Comparison of ENCODE assay signal across 22 cellular contexts in genomic region chr2:7899923-7900322, GRCh38.
DNase-seq lines count a peak whose midpoint lies in the region; ATAC-seq lines count a peak whose summit lies in the region.
"Had no signal": no experiment of that assay in that cellular context is flagged by ENCODE, and none has a peak within 500 bp of the region (broad histone marks: within the 10 kb centered on the region; RNA-seq: fewer than 3 reads in every experiment).

No MANE protein-coding gene starts in this region.

- no peaks in the 10 kb centered on the region for H3K79me2 ChIP-seq in mesendoderm (ENCODE audit: control insufficient read depth, insufficient read depth, low read length)

- no peaks in the 10 kb centered on the region for H3K27me3 ChIP-seq in HUES6 (ENCODE audit: control insufficient read depth, insufficient read depth, low read length)
- H3K27me3 ChIP-seq in mesendoderm (ENCODE audit: insufficient read depth, low read length, poor library complexity) = no peaks in the 10 kb centered on the region
- H3K27me3 ChIP-seq: brain microvascular endothelial cell had no signal

- no peak overlapping the region for H3K4ac ChIP-seq in mesendoderm (ENCODE audit: low read depth, low read length)

- no peak overlapping the region for H2BK5ac ChIP-seq in mesendoderm (ENCODE audit: low read length)

- H3K79me1 ChIP-seq in mesendoderm (ENCODE audit: low read length) = no peaks in the 10 kb centered on the region

- no peak overlapping the region for H3K18ac ChIP-seq in mesendoderm (ENCODE audit: low read length)

- H2AK5ac ChIP-seq in mesendoderm (ENCODE audit: low read length) = no peak overlapping the region

- peaks cover 34% of the 10 kb centered on the region for H3K4me1 ChIP-seq in HUES6 (ENCODE audit: control insufficient read depth, insufficient read depth, low read length)
- no peaks in the 10 kb centered on the region for H3K4me1 ChIP-seq in mesendoderm (ENCODE audit: control insufficient read depth, low read depth, low read length)
- H3K4me1 ChIP-seq: psoas muscle had no signal

- H4K8ac ChIP-seq in mesendoderm (ENCODE audit: low read depth, low read length) = no peak overlapping the region

- no peak overlapping the region for H2BK15ac ChIP-seq in mesendoderm (replicated peaks; ENCODE audit: low read depth)

- H2BK120ac ChIP-seq in mesendoderm (ENCODE audit: low read depth, low read length) = no peak overlapping the region

- H3K4me2 ChIP-seq in mesendoderm (ENCODE audit: low read length) = no peak overlapping the region

- H3K23ac ChIP-seq in mesendoderm (ENCODE audit: low read length) = no peak overlapping the region

- H3K27ac ChIP-seq in HUES6 (ENCODE audit: low read depth, low read length) = peak overlapping the region; percentile 57; the same call in 1 of the 2 replicates
- H3K27ac ChIP-seq in mesendoderm (ENCODE audit: low read depth, low read length) = no peak overlapping the region
- H3K27ac ChIP-seq: brain microvascular endothelial cell, psoas muscle, thoracic aorta had no signal

- ATAC-seq in GM18909 (IDR thresholded peaks at IDR 0.05; ENCODE audit: poor library complexity, unreplicated experiment) (no peak), GM18861 (IDR thresholded peaks at IDR 0.05; ENCODE audit: unreplicated experiment) (no peak), GM19452 (IDR thresholded peaks at IDR 0.05; ENCODE audit: unreplicated experiment) (no peak)
- ATAC-seq: left ventricle myocardium superior, psoas muscle, SK-N-SH treated with all-trans-retinoic acid at 6 μM for 48 hours had no signal

- H3K36me3 ChIP-seq in HUES6 (ENCODE audit: control insufficient read depth, insufficient read depth, low read length) = peaks cover 4% of the 10 kb centered on the region; the same call in 1 of the 2 replicates
- no peaks in the 10 kb centered on the region for H3K36me3 ChIP-seq in mesendoderm (ENCODE audit: control insufficient read depth, insufficient read depth, low read length)
- H3K36me3 ChIP-seq: brain microvascular endothelial cell, thoracic aorta had no signal

- H3K56ac ChIP-seq in mesendoderm (ENCODE audit: low read length) = no peak overlapping the region

- no peaks in the 10 kb centered on the region for H3K9me3 ChIP-seq in HUES6 (ENCODE audit: control insufficient read depth, insufficient read depth, low read depth, low read length)
- H3K9me3 ChIP-seq: psoas muscle, thoracic aorta had no signal

- DNase-seq in NOMO-1 treated with DMSO at 0.1 percent for 48 hours (lab: John Stamatoyannopoulos, UW; ENCODE audit: unreplicated experiment) (peak; percentile 25), NOMO-1 treated with dmso at 0.1 percent for 144 hours (lab: John Stamatoyannopoulos, UW; ENCODE audit: unreplicated experiment) (no peak), NCI-H69 (lab: John Stamatoyannopoulos, UW) (peak; percentile 75), mesendoderm (peak; percentile 23)
- DNase-seq: activated CD4-positive, alpha-beta T cell treated with anti-CD3 and anti-CD28 coated beads for 4 hours; brain microvascular endothelial cell; C1 segment of cervical spinal cord; glutamatergic neuron; immature natural killer cell; Karpas-422; left ventricle myocardium superior; NCI-H226; psoas muscle; RPMI8226; stimulated activated CD4-positive, alpha-beta T cell treated with anti-CD3 and anti-CD28 coated beads, Interleukin-1b, Interleukin-23, amount 100 ng/mL, for 48 hours; stimulated activated naive B cell treated with anti-CD40 and anti-IgM and Interleukin-4, amounts not matched to agents 10 μg/mL and 1 μg/mL and 100 μg/mL, for 72 hours had no signal

- no peak overlapping the region for H3K9ac ChIP-seq in HUES6 (ENCODE audit: low read length)
- no peak overlapping the region for H3K9ac ChIP-seq in mesendoderm (ENCODE audit: low read length)

- no CpG with 5 or more reads among the region's 1 CpG for WGBS in mesendoderm (ENCODE audit: extremely low coverage, insufficient coverage, low lambda C conversion rate)

- no peak overlapping the region for H3K4me3 ChIP-seq in HUES6 (ENCODE audit: low read depth, low read length)
- H3K4me3 ChIP-seq in mesendoderm (ENCODE audit: low read length) = no peak overlapping the region
- H3K4me3 ChIP-seq: psoas muscle, thoracic aorta had no signal

- no peak overlapping the region for H4K5ac ChIP-seq in mesendoderm (ENCODE audit: low read length)
